In genomic region chr10:12919574-12919973, GRCh38 we compare ENCODE assay signal across 21 cellular contexts.
A peak's percentile ranks its signal among the peaks of the same experiment; 100 is the strongest.
DNase-seq lines count a peak whose midpoint lies in the region; ATAC-seq and TF ChIP-seq lines count a peak whose summit lies in the region.
"Had no signal": no experiment of that assay in that cellular context is flagged by ENCODE, and none has a peak within 500 bp of the region (broad histone marks: within the 10 kb centered on the region; RNA-seq: fewer than 3 reads in every experiment).

No MANE protein-coding gene starts in this region.

- peak; percentile 41 for DNase-seq in activated CD8-positive, alpha-beta memory T cell treated with anti-CD3 and anti-CD28 coated beads for 24 hours
- DNase-seq in activated CD8-positive, alpha-beta memory T cell treated with anti-CD3 and anti-CD28 coated beads, Interleukin-2, amount 50 U/mL, for 48 hours: no peak
- no peak for DNase-seq in mesenchymal stem cell
- DNase-seq in smooth muscle cell (lab: John Stamatoyannopoulos, UW; ENCODE audit: unreplicated experiment): peak; percentile 5
- DNase-seq in stimulated activated effector memory CD8-positive, alpha-beta T cell treated with anti-CD3 and anti-CD28 coated beads, Interleukin-12 subunit alpha, Interleukin-12 subunit beta, amount 100 ng/mL, for 72 hours (ENCODE audit: low spot score in 2 of 2): no peak
- no peak for DNase-seq in stimulated activated naive CD8-positive, alpha-beta T cell treated with anti-CD3 and anti-CD28 coated beads, Interleukin-15, amount 100 ng/mL, for 72 hours
- no peak for DNase-seq in tibial nerve (ENCODE audit: low spot score in 2 of 2)
- DNase-seq: Calu3; CD4-positive, alpha-beta memory T cell; DMS79 treated with DMSO at 0.1 percent for 48 hours; GF-D8; GOT3; H7; HFFc6 had no signal

- no peaks in the 10 kb centered on the region for H3K9me3 Mint-ChIP-seq in stimulated activated effector memory CD8-positive, alpha-beta T cell treated with anti-CD3 and anti-CD28 coated beads, Interleukin-12 subunit alpha, Interleukin-12 subunit beta, amount 100 ng/mL, for 72 hours
- H3K9me3 Mint-ChIP-seq in stimulated activated naive CD8-positive, alpha-beta T cell treated with anti-CD3 and anti-CD28 coated beads, Interleukin-15, amount 100 ng/mL, for 72 hours: no peaks in the 10 kb centered on the region

- H3K4me3 Mint-ChIP-seq in stimulated activated effector memory CD8-positive, alpha-beta T cell treated with anti-CD3 and anti-CD28 coated beads, Interleukin-12 subunit alpha, Interleukin-12 subunit beta, amount 100 ng/mL, for 72 hours: no peak overlapping the region
- no peak overlapping the region for H3K4me3 Mint-ChIP-seq in stimulated activated naive CD8-positive, alpha-beta T cell treated with anti-CD3 and anti-CD28 coated beads, Interleukin-15, amount 100 ng/mL, for 72 hours
- H3K4me3 Mint-ChIP-seq: CD14-positive monocyte; CD4-positive, alpha-beta memory T cell; HFFc6 had no signal

- no peak overlapping the region for H2AK5ac ChIP-seq in mesenchymal stem cell (ENCODE audit: low read length, severe bottlenecking)

- no peak overlapping the region for H4K91ac ChIP-seq in mesenchymal stem cell (ENCODE audit: low read length)

- no peak overlapping the region for H3K14ac ChIP-seq in mesenchymal stem cell (ENCODE audit: low read length in 2 of 2)

- H3K9ac ChIP-seq in mesenchymal stem cell (ENCODE audit: low read length) (no peak overlapping the region), smooth muscle cell (ENCODE audit: low read depth) (no peak overlapping the region)
- H3K9ac ChIP-seq: BLaER1 had no signal

- H3K4me3 ChIP-seq in mesenchymal stem cell (ENCODE audit: insufficient read depth in 1 of 2, low read depth in 1 of 2, low read length in 2 of 2): no peak overlapping the region
- no peak overlapping the region for H3K4me3 ChIP-seq in smooth muscle cell
- H3K4me3 ChIP-seq in tibial nerve: no peak overlapping the region
- H3K4me3 ChIP-seq: A549, BLaER1 had no signal

- H2BK15ac ChIP-seq in mesenchymal stem cell (ENCODE audit: low read depth, poor library complexity, severe bottlenecking): peak overlapping the region; percentile 44

- peaks cover 4% of the 10 kb centered on the region for H3K4me1 Mint-ChIP-seq in stimulated activated effector memory CD8-positive, alpha-beta T cell treated with anti-CD3 and anti-CD28 coated beads, Interleukin-12 subunit alpha, Interleukin-12 subunit beta, amount 100 ng/mL, for 72 hours
- H3K4me1 Mint-ChIP-seq in stimulated activated naive CD8-positive, alpha-beta T cell treated with anti-CD3 and anti-CD28 coated beads, Interleukin-15, amount 100 ng/mL, for 72 hours: no peaks in the 10 kb centered on the region
- H3K4me1 Mint-ChIP-seq: CD14-positive monocyte; CD4-positive, alpha-beta memory T cell had no signal

- no peak overlapping the region for H2BK12ac ChIP-seq in mesenchymal stem cell (ENCODE audit: low read length in 2 of 2)

- H2BK120ac ChIP-seq in mesenchymal stem cell (ENCODE audit: low read depth, low read length): no peak overlapping the region

- H4K20me1 ChIP-seq in smooth muscle cell (ENCODE audit: low read depth): no peaks in the 10 kb centered on the region
- H4K20me1 ChIP-seq: BLaER1 had no signal

- H3K27ac Mint-ChIP-seq in stimulated activated effector memory CD8-positive, alpha-beta T cell treated with anti-CD3 and anti-CD28 coated beads, Interleukin-12 subunit alpha, Interleukin-12 subunit beta, amount 100 ng/mL, for 72 hours: no peak overlapping the region
- no peak overlapping the region for H3K27ac Mint-ChIP-seq in stimulated activated naive CD8-positive, alpha-beta T cell treated with anti-CD3 and anti-CD28 coated beads, Interleukin-15, amount 100 ng/mL, for 72 hours
- H3K27ac Mint-ChIP-seq: CD4-positive, alpha-beta memory T cell; HFFc6 had no signal

- no peaks in the 10 kb centered on the region for H3K79me1 ChIP-seq in mesenchymal stem cell (replicated peaks; ENCODE audit: low read length, poor library complexity, severe bottlenecking)

- TF ChIP-seq EP300 in tibial nerve (IDR thresholded peaks at IDR 0.05): no peak

- H3F3A ChIP-seq in smooth muscle cell (ENCODE audit: low read depth): peaks cover 3% of the 10 kb centered on the region

- H4K8ac ChIP-seq in mesenchymal stem cell (ENCODE audit: low read length): no peak overlapping the region

- no peaks in the 10 kb centered on the region for H3K36me3 ChIP-seq in mesenchymal stem cell (ENCODE audit: control insufficient read depth in 1 of 2, insufficient read depth in 2 of 2, low read depth in 1 of 2, low read length in 2 of 2)
- H3K36me3 ChIP-seq in smooth muscle cell (ENCODE audit: low read depth): no peaks in the 10 kb centered on the region
- no peaks in the 10 kb centered on the region for H3K36me3 ChIP-seq in tibial nerve
- H3K36me3 ChIP-seq: BLaER1 had no signal

- no peak overlapping the region for H3K18ac ChIP-seq in mesenchymal stem cell (ENCODE audit: low read depth in 1 of 2, low read length in 2 of 2)

- no peaks in the 10 kb centered on the region for H3K79me2 ChIP-seq in smooth muscle cell (ENCODE audit: low read depth)

- no peak overlapping the region for H3K23ac ChIP-seq in mesenchymal stem cell (ENCODE audit: low read length in 2 of 2)

- H3K4me2 ChIP-seq in mesenchymal stem cell (ENCODE audit: low read length, poor library complexity, severe bottlenecking): no peak overlapping the region
- peak overlapping the region; percentile 39 for H3K4me2 ChIP-seq in smooth muscle cell
- H3K4me2 ChIP-seq: A549, BLaER1 had no signal

- H3K4ac ChIP-seq in mesenchymal stem cell (ENCODE audit: low read depth in 1 of 2, low read length in 2 of 2): no peak overlapping the region

- TF ChIP-seq POLR2A in tibial nerve (IDR thresholded peaks at IDR 0.05): no peak

- TF ChIP-seq CTCF in smooth muscle cell (IDR thresholded peaks at IDR 0.05; ENCODE audit: borderline replicate concordance, insufficient read depth, poor library complexity, severe bottlenecking) (no peak), tibial nerve (IDR thresholded peaks at IDR 0.05) (no peak)

- H3K27me3 ChIP-seq in mesenchymal stem cell (ENCODE audit: control insufficient read depth in 1 of 2, insufficient read depth in 1 of 2, low read length in 2 of 2) (peaks cover 16 to 20% of the 10 kb centered on the region in 2 experiments), smooth muscle cell (ENCODE audit: low read depth) (no peaks in the 10 kb centered on the region), tibial nerve (no peaks in the 10 kb centered on the region)
- H3K27me3 ChIP-seq: BLaER1 had no signal

- WGBS in mesenchymal stem cell: 89% methylated on average over 6 of the region's 6 CpGs
- WGBS in smooth muscle cell (ENCODE audit: low lambda C conversion rate): 25% methylated on average over 6 of the region's 6 CpGs
- WGBS in tibial nerve, 2 donors: 75 to 85% methylated on average over 6 of the region's 6 CpGs

- H3K36me3 Mint-ChIP-seq in stimulated activated effector memory CD8-positive, alpha-beta T cell treated with anti-CD3 and anti-CD28 coated beads, Interleukin-12 subunit alpha, Interleukin-12 subunit beta, amount 100 ng/mL, for 72 hours: no peaks in the 10 kb centered on the region
- H3K36me3 Mint-ChIP-seq: CD14-positive monocyte; CD4-positive, alpha-beta memory T cell had no signal

- H2AFZ ChIP-seq in mesenchymal stem cell (ENCODE audit: low read depth, low read length): peak overlapping the region; percentile 58
- no peak overlapping the region for H2AFZ ChIP-seq in smooth muscle cell (ENCODE audit: low read depth)

- ATAC-seq in stimulated activated effector memory CD8-positive, alpha-beta T cell treated with anti-CD3 and anti-CD28 coated beads, Interleukin-12 subunit alpha, Interleukin-12 subunit beta, amount 100 ng/mL, for 72 hours: no peak
- no peak for ATAC-seq in GM18870 (IDR thresholded peaks at IDR 0.05; ENCODE audit: unreplicated experiment)
- no peak for ATAC-seq in stimulated activated naive CD8-positive, alpha-beta T cell treated with anti-CD3 and anti-CD28 coated beads, Interleukin-15, amount 100 ng/mL, for 72 hours
- ATAC-seq: A549, HCT116, HepG2 had no signal

- H3K27me3 Mint-ChIP-seq in stimulated activated naive CD8-positive, alpha-beta T cell treated with anti-CD3 and anti-CD28 coated beads, Interleukin-15, amount 100 ng/mL, for 72 hours: peaks cover 9% of the 10 kb centered on the region

- H3K9me3 ChIP-seq in mesenchymal stem cell (ENCODE audit: control insufficient read depth, low read length): no peaks in the 10 kb centered on the region
- H3K9me3 ChIP-seq in smooth muscle cell (replicated peaks; ENCODE audit: low read depth): no peaks in the 10 kb centered on the region
- no peaks in the 10 kb centered on the region for H3K9me3 ChIP-seq in tibial nerve
- H3K9me3 ChIP-seq: A549, BLaER1 had no signal

- H3K4me1 ChIP-seq in mesenchymal stem cell (ENCODE audit: control insufficient read depth, insufficient read depth, low read depth, low read length) (peaks cover 1% of the 10 kb centered on the region), smooth muscle cell (ENCODE audit: low read depth) (no peaks in the 10 kb centered on the region), tibial nerve (peaks cover 0 to 9% (median 3%) of the 10 kb centered on the region in 4 donors)
- H3K4me1 ChIP-seq: A549, BLaER1 had no signal

- H2BK5ac ChIP-seq in mesenchymal stem cell (ENCODE audit: low read depth, low read length, poor library complexity, severe bottlenecking): no peak overlapping the region

- H3K27ac ChIP-seq in mesenchymal stem cell (ENCODE audit: low read length, poor library complexity, severe bottlenecking): no peak overlapping the region
- no peak overlapping the region for H3K27ac ChIP-seq in smooth muscle cell (ENCODE audit: low read depth)
- no peak overlapping the region for H3K27ac ChIP-seq in tibial nerve
- H3K27ac ChIP-seq: 22Rv1, A549, BLaER1 had no signal

Comparison
In these comparisons a context has a peak if more than half of its experiments do, and no peak if none do; other contexts are left out.
1. DNase-seq: peak in activated CD8-positive, alpha-beta memory T cell treated with anti-CD3 and anti-CD28 coated beads for 24 hours (single experiment) and smooth muscle cell (single experiment); none in activated CD8-positive, alpha-beta memory T cell treated with anti-CD3 and anti-CD28 coated beads, Interleukin-2, amount 50 U/mL, for 48 hours (single experiment), mesenchymal stem cell (single experiment), stimulated activated effector memory CD8-positive, alpha-beta T cell treated with anti-CD3 and anti-CD28 coated beads, Interleukin-12 subunit alpha, Interleukin-12 subunit beta, amount 100 ng/mL, for 72 hours (0 of 2), stimulated activated naive CD8-positive, alpha-beta T cell treated with anti-CD3 and anti-CD28 coated beads, Interleukin-15, amount 100 ng/mL, for 72 hours (0 of 2) and tibial nerve (0 of 2).